13 cellular contexts compared by ENCODE assay signal in genomic region chr1:55848906-55849305, GRCh38.
DNase-seq lines count a peak whose midpoint lies in the region; ATAC-seq and TF ChIP-seq lines count a peak whose summit lies in the region.
"Had no signal": no experiment of that assay in that cellular context is flagged by ENCODE, and none has a peak within 500 bp of the region (broad histone marks: within the 10 kb centered on the region; RNA-seq: fewer than 3 reads in every experiment).

No MANE protein-coding gene starts in this region.

- H3K9ac ChIP-seq in neural progenitor cell = no peak overlapping the region

- H3K9me3 ChIP-seq in neural progenitor cell (ENCODE audit: low read depth) = no peaks in the 10 kb centered on the region
- H3K9me3 ChIP-seq: uterus had no signal

- H3K4me2 ChIP-seq in neural progenitor cell = no peak overlapping the region

- no peaks in the 10 kb centered on the region for H4K20me1 ChIP-seq in neural progenitor cell (ENCODE audit: low read depth)

- no peak overlapping the region for H3K27ac ChIP-seq in neural progenitor cell
- no peak overlapping the region for H3K27ac ChIP-seq in dorsolateral prefrontal cortex
- H3K27ac ChIP-seq: uterus had no signal

- no peaks in the 10 kb centered on the region for H3K4me1 ChIP-seq in neural progenitor cell
- H3K4me1 ChIP-seq: uterus had no signal

- H3K36me3 Mint-ChIP-seq in neural progenitor cell = no peaks in the 10 kb centered on the region
- H3K36me3 Mint-ChIP-seq: activated naive CD8-positive, alpha-beta T cell treated with anti-CD3 and anti-CD28 coated beads for 36 hours had no signal

- no peak for ATAC-seq in GM18861 (IDR thresholded peaks at IDR 0.05; ENCODE audit: unreplicated experiment)

- H3K27me3 Mint-ChIP-seq in neural progenitor cell (ENCODE audit: insufficient read depth, low read depth) = no peaks in the 10 kb centered on the region
- H3K27me3 Mint-ChIP-seq: activated naive CD8-positive, alpha-beta T cell treated with anti-CD3 and anti-CD28 coated beads for 36 hours had no signal

- no peaks in the 10 kb centered on the region for H3K9me3 Mint-ChIP-seq in neural progenitor cell
- H3K9me3 Mint-ChIP-seq: activated naive CD8-positive, alpha-beta T cell treated with anti-CD3 and anti-CD28 coated beads for 36 hours had no signal

- in situ Hi-C loops in GM13976 (cut with MboI; ENCODE audit: low sequenced_read_pairs, unreplicated experiment) = no loop called here

- no peaks in the 10 kb centered on the region for H3K4me1 Mint-ChIP-seq in neural progenitor cell
- H3K4me1 Mint-ChIP-seq: activated naive CD8-positive, alpha-beta T cell treated with anti-CD3 and anti-CD28 coated beads for 36 hours had no signal

- no peak overlapping the region for H3K4me3 ChIP-seq in epithelial cell of proximal tubule (ENCODE audit: low read depth, low read length)
- H3K4me3 ChIP-seq in neural progenitor cell = no peak overlapping the region
- H3K4me3 ChIP-seq in dorsolateral prefrontal cortex = no peak overlapping the region
- H3K4me3 ChIP-seq: uterus had no signal

- H3K4me3 Mint-ChIP-seq in neural progenitor cell = no peak overlapping the region
- H3K4me3 Mint-ChIP-seq: activated naive CD8-positive, alpha-beta T cell treated with anti-CD3 and anti-CD28 coated beads for 36 hours had no signal

- no peak overlapping the region for H3K27ac Mint-ChIP-seq in neural progenitor cell
- H3K27ac Mint-ChIP-seq: activated naive CD8-positive, alpha-beta T cell treated with anti-CD3 and anti-CD28 coated beads for 36 hours had no signal

- intact Hi-C loops in dorsolateral prefrontal cortex (cut with DNase I) = no loop called here

- H2AFZ ChIP-seq in neural progenitor cell (replicated peaks) = no peak overlapping the region

- no peaks in the 10 kb centered on the region for H3F3A ChIP-seq in neural progenitor cell (ENCODE audit: low read depth)

- no peaks in the 10 kb centered on the region for H3K79me2 ChIP-seq in neural progenitor cell (ENCODE audit: low read depth)

- H3K27me3 ChIP-seq in neural progenitor cell (no peaks in the 10 kb centered on the region), dorsolateral prefrontal cortex (peaks cover 0 to 4% (median 0%) of the 10 kb centered on the region in 45 donors)
- H3K27me3 ChIP-seq: uterus had no signal

- DNase-seq in ELF-1 (ENCODE audit: low read depth, low spot score) (peak; percentile 24), NCI-H69 (lab: John Stamatoyannopoulos, UW) (peak; percentile 0), epithelial cell of proximal tubule (ENCODE audit: low read depth) (no peak), neural progenitor cell (ENCODE audit: low spot score) (peak; percentile 65), dorsolateral prefrontal cortex (no peak), GM13976 (ENCODE audit: low spot score) (no peak), dermis blood vessel endothelial cell (no peak)
- DNase-seq: activated naive CD8-positive, alpha-beta T cell treated with anti-CD3 and anti-CD28 coated beads for 36 hours; effector CD4-positive, alpha-beta T cell; NCI-H1436 treated with DMSO at 0.1 percent for 48 hours; T-helper 2 cell; uterus had no signal

- TF ChIP-seq CTCF in epithelial cell of proximal tubule (conservative IDR thresholded peaks at IDR 0.05; ENCODE audit: low read depth, low read length) (peak; percentile 62), neural progenitor cell (IDR thresholded peaks at IDR 0.05) (peak; percentile 58), dorsolateral prefrontal cortex (IDR thresholded peaks at IDR 0.05 in 54 of 56, conservative IDR thresholded peaks at IDR 0.05 in 2 of 56; ENCODE audit: low read depth in 1 of 56, partially characterized antibody in 56 of 56) (no peak), GM13976 (IDR thresholded peaks at IDR 0.05; ENCODE audit: borderline replicate concordance, control extremely low read depth, extremely low read depth, insufficient read depth, missing control alignments) (no peak)

- H3K36me3 ChIP-seq in neural progenitor cell = no peaks in the 10 kb centered on the region
- H3K36me3 ChIP-seq: uterus had no signal

Comparison
In these comparisons a context has a peak if more than half of its experiments do, and no peak if none do; other contexts are left out.
1. DNase-seq: peak in ELF-1 (single experiment), NCI-H69 (single experiment) and neural progenitor cell (single experiment); none in epithelial cell of proximal tubule (single experiment), dorsolateral prefrontal cortex (0 of 10), GM13976 (single experiment) and dermis blood vessel endothelial cell (single experiment).
2. CTCF ChIP-seq: peak in epithelial cell of proximal tubule (single experiment) and neural progenitor cell (single experiment); none in dorsolateral prefrontal cortex (0 of 56) and GM13976 (single experiment).